10 cellular contexts compared by ENCODE assay signal in the genomic region with DNA sequence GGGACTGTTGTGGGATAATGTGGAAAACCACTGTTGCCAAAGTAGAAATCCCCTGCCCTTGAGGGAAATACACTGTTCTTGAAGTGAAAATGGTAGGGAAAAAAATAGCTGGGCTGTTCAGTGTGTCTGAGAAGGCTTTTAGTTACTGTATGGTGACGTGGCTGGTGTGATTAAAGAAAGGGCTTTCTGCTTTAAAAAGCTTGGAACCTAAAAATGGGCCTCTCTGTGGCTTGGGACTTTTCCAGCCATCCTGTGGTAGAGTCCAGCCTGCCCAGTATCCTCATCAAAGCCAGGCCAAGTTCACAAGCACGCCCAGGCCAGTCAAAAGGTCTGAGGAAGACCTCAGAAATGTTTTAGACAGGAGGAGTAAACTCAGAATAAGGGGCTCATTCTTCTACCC. TPM values are rescaled to one million over a fixed set of nuclear protein-coding genes. Genes with fewer than 3 reads are reported as not detected.
DNase-seq lines count a peak whose midpoint lies in the region; ATAC-seq and TF ChIP-seq lines count a peak whose summit lies in the region.
"Had no signal": no experiment of that assay in that cellular context is flagged by ENCODE, and none has a peak within 500 bp of the region (broad histone marks: within the 10 kb centered on the region; RNA-seq: fewer than 3 reads in every experiment).

No MANE protein-coding gene starts in this region.

- H3K4me1 Mint-ChIP-seq in HFFc6 (ENCODE audit: low read depth) = peaks cover 40% of the 10 kb centered on the region

- in situ Hi-C loops in brain microvascular endothelial cell (cut with HindIII; ENCODE audit: low pct_ligation_motif_present, low sequenced_read_pairs) = no loop called here

- peaks cover 15% of the 10 kb centered on the region for H3K36me3 Mint-ChIP-seq in HFFc6 (ENCODE audit: low read depth)

- H3K27me3 ChIP-seq in brain microvascular endothelial cell (replicated peaks) = no peaks in the 10 kb centered on the region
- no peaks in the 10 kb centered on the region for H3K27me3 ChIP-seq in upper lobe of right lung

- H3K4me3 ChIP-seq in brain microvascular endothelial cell (ENCODE audit: low read depth, low read length) = no peak overlapping the region
- H3K4me3 ChIP-seq in upper lobe of right lung = no peak overlapping the region

- H3K36me3 ChIP-seq in brain microvascular endothelial cell (replicated peaks) (no peaks in the 10 kb centered on the region), upper lobe of right lung (no peaks in the 10 kb centered on the region)

- intact Hi-C loops in upper lobe of right lung (cut with DNase I) = no loop called here

- DNase-seq in HFFc6 = peak; percentile 90
- peak; percentile 57 for DNase-seq in brain microvascular endothelial cell
- peak; percentile 71 for DNase-seq in iris pigment epithelial cell (ENCODE audit: low read depth)
- DNase-seq in upper lobe of right lung = no peak
- DNase-seq in HPDE6-E6E7 (ENCODE audit: extremely low spot score) = no peak
- no peak for DNase-seq in SHP77 (lab: John Stamatoyannopoulos, UW)
- DNase-seq: effector CD8-positive, alpha-beta T cell; NCI-H69; T1000 had no signal

- no peak for ATAC-seq in upper lobe of right lung
- ATAC-seq in HG03469 (IDR thresholded peaks at IDR 0.05; ENCODE audit: unreplicated experiment) = no peak

- TF ChIP-seq CTCF in HFFc6 (IDR thresholded peaks at IDR 0.05) (no peak), brain microvascular endothelial cell (IDR thresholded peaks at IDR 0.05; ENCODE audit: low read depth, low read length, missing control alignments) (no peak), upper lobe of right lung (IDR thresholded peaks at IDR 0.05) (no peak)

- H3K9me3 ChIP-seq in upper lobe of right lung = no peaks in the 10 kb centered on the region

- peak overlapping the region; percentile 91 for H3K27ac Mint-ChIP-seq in HFFc6

- H3K4me3 Mint-ChIP-seq in HFFc6 = peak overlapping the region; percentile 72

- H3K27me3 Mint-ChIP-seq in HFFc6 (ENCODE audit: insufficient read depth) = peaks cover 5% of the 10 kb centered on the region

- H3K4me1 ChIP-seq in upper lobe of right lung = peaks cover 30% of the 10 kb centered on the region

- no peak overlapping the region for H3K27ac ChIP-seq in brain microvascular endothelial cell
- H3K27ac ChIP-seq in upper lobe of right lung = peak overlapping the region; percentile 7

- H3K9me3 Mint-ChIP-seq in HFFc6 = no peaks in the 10 kb centered on the region

RNA-seq across cellular contexts. Expression of gene MGAT5, which starts 6.9 kb away (rescaled TPM):
- total RNA-seq in HFFc6 (2021; fragmentation: NEBNext Ultra II Directional; extraction: Animal tissue kit (Norgen Biotek cat#: 25700)) = 100 to 1,000 TPM; 104 to 129 (median 113) TPM
- total RNA-seq in upper lobe of right lung = 54.4 TPM

Comparison
In these comparisons a context has a peak if more than half of its experiments do, and no peak if none do; other contexts are left out.
1. DNase-seq: peak in HFFc6 (single experiment), brain microvascular endothelial cell (single experiment) and iris pigment epithelial cell (single experiment); none in upper lobe of right lung (single experiment), HPDE6-E6E7 (single experiment) and SHP77 (0 of 2).